19 cellular contexts compared by ENCODE assay signal in the genomic region with DNA sequence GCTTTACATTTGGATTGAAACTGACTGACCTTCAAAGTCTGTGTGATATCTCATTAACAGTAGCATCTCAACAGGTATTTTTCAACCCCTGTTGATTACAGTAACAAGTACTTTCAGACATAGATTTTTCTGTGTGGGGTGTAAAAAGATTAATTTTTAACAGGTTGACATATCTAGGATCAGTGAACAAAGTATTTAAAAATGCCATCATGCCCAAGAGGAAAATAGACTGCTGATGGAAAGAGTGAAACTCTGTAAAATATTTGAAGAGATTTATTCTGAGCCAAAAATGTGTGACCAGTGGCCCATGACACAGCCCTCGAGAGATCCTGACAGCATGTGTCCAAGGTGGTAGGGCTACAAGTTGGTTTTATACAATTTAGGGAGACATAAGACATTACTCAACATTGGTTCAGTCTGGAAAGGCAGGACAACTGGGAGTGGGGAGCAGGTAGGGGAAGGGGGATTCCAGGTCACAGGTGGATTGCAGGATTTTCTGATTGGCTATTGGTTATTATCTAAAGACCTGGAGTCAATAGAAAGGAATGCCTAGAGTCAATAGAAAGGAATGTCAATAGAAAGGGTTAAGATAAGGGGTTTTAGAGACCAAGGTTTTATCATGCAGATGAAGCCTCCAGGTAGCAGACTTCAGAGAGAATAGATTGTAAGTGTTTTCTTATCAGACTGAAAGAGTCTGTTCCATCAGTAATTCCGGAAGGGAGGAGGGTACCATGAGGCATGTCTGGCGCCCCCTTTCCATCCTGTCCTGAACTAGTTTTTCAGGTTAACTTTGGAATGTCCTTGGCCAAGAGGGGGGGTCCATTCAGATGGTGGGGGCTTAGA. TPM values are rescaled to one million over a fixed set of nuclear protein-coding genes. Genes with fewer than 3 reads are reported as not detected.
DNase-seq lines count a peak whose midpoint lies in the region; ATAC-seq, FAIRE-seq and TF ChIP-seq lines count a peak whose summit lies in the region.
"Had no signal": no experiment of that assay in that cellular context is flagged by ENCODE, and none has a peak within 500 bp of the region (broad histone marks: within the 10 kb centered on the region; RNA-seq: fewer than 3 reads in every experiment).

No MANE protein-coding gene starts in this region.

- 32 to 48% methylated on average over 3 of the region's 3 CpGs for WGBS in pancreas, 2 donors

- DNase-seq in ELR (ENCODE audit: low read depth) (peak; percentile 49), PC-9 (peak; percentile 30 to 60), iPS DF 19.7 (ENCODE audit: low read depth, low spot score) (peak; percentile 80), pancreas (no peak), activated gamma-delta T cell (lab: John Stamatoyannopoulos, UW) (no peak), NCI-H2171 treated with DMSO at 0.1 percent for 48 hours (lab: John Stamatoyannopoulos, UW) (no peak)
- DNase-seq: activated CD4-positive, alpha-beta T cell treated with anti-CD3 and anti-CD28 coated beads for 36 hours; activated T-cell treated with anti-CD3 and anti-CD28 coated beads for 4 hours; effector CD4-positive, alpha-beta T cell; MG63; NCI-H2081 treated with DMSO at 0.1 percent for 48 hours; NCI-H748 treated with DMSO at 0.1 percent for 48 hours; stimulated activated naive CD4-positive, alpha-beta T cell; T-helper 17 cell had no signal

- POLR2A ChIA-PET in PC-9 (lab: Charles Lee; ENCODE audit: unreplicated experiment): no interaction called here

- no TSS peak for BruUV-seq in PC-9 (replicated peaks; lab: Mats Ljungman, UMichigan)

- H3K9me3 ChIP-seq in PC-9 (ENCODE audit: insufficient read depth, low read depth) (no peaks in the 10 kb centered on the region), pancreas (no peaks in the 10 kb centered on the region)
- H3K9me3 ChIP-seq: MG63 had no signal

- TF ChIP-seq CTCF in PC-9 (conservative IDR thresholded peaks at IDR 0.05) (no peak), pancreas (IDR thresholded peaks at IDR 0.05) (no peak)

- H3K27ac ChIP-seq in PC-9 (no peak overlapping the region), pancreas (peak overlapping the region in 3 of 4 donors; percentile 48 to 78 (median 50))
- H3K27ac ChIP-seq: BLaER1, RWPE1 had no signal

- H3K79me2 ChIP-seq in PC-9 (ENCODE audit: low read depth): no peaks in the 10 kb centered on the region

- H4K20me1 ChIP-seq in PC-9 (ENCODE audit: insufficient read depth): no peaks in the 10 kb centered on the region
- H4K20me1 ChIP-seq: BLaER1 had no signal

- no peak for FAIRE-seq in pancreas (lab: Jason Lieb, UNC)

- H3F3A ChIP-seq in PC-9 (ENCODE audit: insufficient read depth, low read depth): no peaks in the 10 kb centered on the region

- ATAC-seq in pancreas (peak; percentile 63 to 91 (median 88)), HG03432 (IDR thresholded peaks at IDR 0.05; ENCODE audit: unreplicated experiment) (no peak), GM21723 (IDR thresholded peaks at IDR 0.05; ENCODE audit: unreplicated experiment) (no peak)
- ATAC-seq: activated CD4-positive, alpha-beta T cell treated with anti-CD3 and anti-CD28 coated beads for 36 hours; activated naive CD4-positive, alpha-beta T cell treated with anti-CD3 and anti-CD28 coated beads, Interleukin-2, amount 50 U/mL, for 72 hours; T-helper 17 cell had no signal

- H3K27me3 ChIP-seq in PC-9 (ENCODE audit: insufficient read depth, low read depth) (no peaks in the 10 kb centered on the region), pancreas (no peaks in the 10 kb centered on the region)
- H3K27me3 ChIP-seq: BLaER1, MG63 had no signal

- peaks cover 15% of the 10 kb centered on the region for H3K4me1 ChIP-seq in PC-9 (replicated peaks; ENCODE audit: insufficient read depth)
- peaks cover 0 to 3% (median 2%) of the 10 kb centered on the region in 3 donors for H3K4me1 ChIP-seq in pancreas
- H3K4me1 ChIP-seq: BLaER1 had no signal

- no peak overlapping the region for H2AFZ ChIP-seq in PC-9

- H3K4me3 ChIP-seq in PC-9 (no peak overlapping the region), pancreas (no peak overlapping the region)
- H3K4me3 ChIP-seq: BLaER1, MG63 had no signal

- peaks cover 3% of the 10 kb centered on the region; the same call in 1 of the 2 replicates for H3K9me2 ChIP-seq in PC-9 (ENCODE audit: insufficient read depth)

- intact Hi-C loops in PC-9 (cut with micrococcal nuclease; ENCODE audit: unreplicated experiment): no loop called here
- intact Hi-C loops in pancreas (cut with DNase I): no loop called here

- CTCF ChIA-PET in PC-9 (lab: Charles Lee): no interaction called here

- H3K4me2 ChIP-seq in PC-9: peak overlapping the region; percentile 22; the same call in 1 of the 2 replicates
- H3K4me2 ChIP-seq: BLaER1 had no signal

- H3K36me3 ChIP-seq in PC-9 (ENCODE audit: low read depth) (no peaks in the 10 kb centered on the region), pancreas (no peaks in the 10 kb centered on the region)
- H3K36me3 ChIP-seq: BLaER1, MG63 had no signal

RNA-seq across cellular contexts. Expression of gene TNFRSF19, which starts 29.1 kb away (rescaled TPM):
- total RNA-seq in PC-9 (2021) (0.13 and 0.24 TPM in 2 replicates), pancreas (10 to 100 TPM in 1 of 6 donors, 1 to 10 TPM in 5; 1.5 to 14.1 (median 2.7) TPM)
- 1 to 10 TPM; 2.7 to 6.2 TPM for polyA plus RNA-seq in pancreas
- total RNA-seq: activated CD4-positive, alpha-beta T cell treated with anti-CD3 and anti-CD28 coated beads for 36 hours; activated naive CD4-positive, alpha-beta T cell treated with anti-CD3 and anti-CD28 coated beads, Interleukin-2, amount 50 U/mL, for 72 hours had no signal

Comparison
In these comparisons a context has a peak if more than half of its experiments do, and no peak if none do; other contexts are left out.
1. DNase-seq: peak in ELR (single experiment), PC-9 (2 of 2) and iPS DF 19.7 (single experiment); none in pancreas (0 of 6), activated gamma-delta T cell (single experiment) and NCI-H2171 treated with DMSO at 0.1 percent for 48 hours (single experiment).
2. ATAC-seq: peak in pancreas (4 of 4); none in HG03432 (single experiment) and GM21723 (single experiment).